Comparison of ENCODE assay signal across 11 cellular contexts in the genomic region with DNA sequence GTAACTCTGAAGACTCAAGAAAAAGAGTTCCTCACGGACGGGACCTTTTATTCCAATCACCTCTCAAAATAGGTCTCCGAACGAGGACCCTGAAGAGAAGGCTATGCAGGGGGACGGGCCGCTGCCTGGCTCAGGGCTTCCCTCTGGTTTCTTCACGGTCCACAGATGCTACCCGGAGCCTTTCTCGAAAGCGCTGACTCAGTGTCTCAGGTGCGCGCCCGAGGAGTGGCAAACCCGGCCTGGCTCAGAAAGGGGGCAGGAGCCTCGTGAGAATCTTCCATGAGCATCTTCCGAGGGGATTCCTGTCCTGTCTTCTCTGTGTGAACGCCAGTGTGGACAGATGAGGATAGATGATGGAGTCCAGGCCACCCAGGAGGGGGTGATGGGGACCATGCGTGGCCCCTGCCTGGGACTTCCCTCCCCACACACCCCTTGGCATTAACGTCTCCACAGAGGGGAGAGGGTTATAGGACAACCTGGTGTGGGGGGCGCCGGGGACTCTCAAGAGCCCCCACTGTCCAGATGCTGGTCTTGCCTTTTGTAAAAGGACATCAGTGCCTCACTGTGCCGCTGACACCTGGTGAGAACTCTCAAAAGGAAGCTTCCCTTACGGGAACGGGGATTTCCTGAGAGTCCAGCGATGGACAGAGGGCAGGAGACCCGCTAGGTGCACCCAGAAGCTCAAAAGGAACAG. TPM values are rescaled to one million over a fixed set of nuclear protein-coding genes. Genes with fewer than 3 reads are reported as not detected.
DNase-seq lines count a peak whose midpoint lies in the region; ATAC-seq and TF ChIP-seq lines count a peak whose summit lies in the region.
"Had no signal": no experiment of that assay in that cellular context is flagged by ENCODE, and none has a peak within 500 bp of the region (broad histone marks: within the 10 kb centered on the region; RNA-seq: fewer than 3 reads in every experiment).

No MANE protein-coding gene starts in this region.

- H3K36me3 Mint-ChIP-seq in activated naive CD4-positive, alpha-beta T cell treated with anti-CD3 and anti-CD28 coated beads, Interleukin-2, amount 50 U/mL, for 72 hours = peaks cover 26 to 27% of the 10 kb centered on the region in 2 donors
- peaks cover 7% of the 10 kb centered on the region for H3K36me3 Mint-ChIP-seq in mesothelial cell of epicardium

- ATAC-seq in activated naive CD4-positive, alpha-beta T cell treated with anti-CD3 and anti-CD28 coated beads, Interleukin-2, amount 50 U/mL, for 72 hours = no peak
- ATAC-seq in upper lobe of right lung (no peak), GM19324 (IDR thresholded peaks at IDR 0.05; ENCODE audit: low FRiP score, unreplicated experiment) (no peak)

- no peak for DNase-seq in cardiac muscle cell (ENCODE audit: low read depth in 1 of 2, low spot score in 1 of 2)
- no peak for DNase-seq in cardiac septum (ENCODE audit: low spot score)
- no peak for DNase-seq in activated naive CD4-positive, alpha-beta T cell treated with anti-CD3 and anti-CD28 coated beads, Interleukin-2, amount 50 U/mL, for 72 hours (ENCODE audit: low spot score in 2 of 2)
- no peak for DNase-seq in mesothelial cell of epicardium (ENCODE audit: low spot score in 2 of 2, unreplicated experiment in 2 of 2)
- DNase-seq in upper lobe of right lung = no peak
- DNase-seq in prostate gland (ENCODE audit: low spot score) = no peak
- no peak for DNase-seq in AG08396 (ENCODE audit: low spot score)
- DNase-seq: NK-92 treated with Interleukin-12 subunit alpha and Interleukin-12 subunit beta, amount 100 ng/mL, for 24 hours; stimulated activated CD4-positive, alpha-beta T cell treated with anti-CD3 and anti-CD28 coated beads, Interleukin-4, amount 100 ng/mL, for 1 hour had no signal

- TF ChIP-seq CTCF in cardiac muscle cell (IDR thresholded peaks at IDR 0.05; ENCODE audit: low read depth, low read length) = no peak
- no peak for TF ChIP-seq CTCF in mesothelial cell of epicardium (IDR thresholded peaks at IDR 0.05; ENCODE audit: unreplicated experiment)
- no peak for TF ChIP-seq CTCF in upper lobe of right lung (IDR thresholded peaks at IDR 0.05)
- TF ChIP-seq CTCF in prostate gland (IDR thresholded peaks at IDR 0.05) = no peak

- intact Hi-C loops in cardiac septum (cut with DNase I) (loop anchor here (2.0 kb wide), 1 partner anchor 16 kb away; a partner anchor contains a TSS), upper lobe of right lung (cut with DNase I) (no loop called here), prostate gland (cut with DNase I) (no loop called here)

- 87% methylated on average over 26 of the region's 26 CpGs for WGBS in prostate gland

- peak overlapping the region; percentile 90 to 99 for H3K27ac Mint-ChIP-seq in activated naive CD4-positive, alpha-beta T cell treated with anti-CD3 and anti-CD28 coated beads, Interleukin-2, amount 50 U/mL, for 72 hours
- peak overlapping the region; percentile 86 for H3K27ac Mint-ChIP-seq in mesothelial cell of epicardium

- H3K4me1 Mint-ChIP-seq in mesothelial cell of epicardium = peaks cover 21% of the 10 kb centered on the region

- H3K36me3 ChIP-seq in cardiac muscle cell (peaks cover 9% of the 10 kb centered on the region), upper lobe of right lung (peaks cover 15% of the 10 kb centered on the region), prostate gland (peaks cover 0 to 11% of the 10 kb centered on the region in 2 donors)

- no peaks in the 10 kb centered on the region for H3K9me3 Mint-ChIP-seq in activated naive CD4-positive, alpha-beta T cell treated with anti-CD3 and anti-CD28 coated beads, Interleukin-2, amount 50 U/mL, for 72 hours
- no peaks in the 10 kb centered on the region for H3K9me3 Mint-ChIP-seq in mesothelial cell of epicardium

- H3K27me3 Mint-ChIP-seq in mesothelial cell of epicardium (ENCODE audit: low read depth) = no peaks in the 10 kb centered on the region

- H3K4me3 ChIP-seq in cardiac muscle cell (no peak overlapping the region), upper lobe of right lung (no peak overlapping the region), prostate gland (no peak overlapping the region)

- H3K4me1 ChIP-seq in cardiac muscle cell (ENCODE audit: low read depth) (peaks cover 21% of the 10 kb centered on the region), upper lobe of right lung (peaks cover 49% of the 10 kb centered on the region), prostate gland (replicated peaks) (peaks cover 5% of the 10 kb centered on the region)

- TF ChIP-seq POLR2A in prostate gland (IDR thresholded peaks at IDR 0.05) = no peak

- H3K9me3 ChIP-seq in cardiac muscle cell (ENCODE audit: low read depth) = no peaks in the 10 kb centered on the region
- H3K9me3 ChIP-seq in upper lobe of right lung = no peaks in the 10 kb centered on the region
- no peaks in the 10 kb centered on the region for H3K9me3 ChIP-seq in prostate gland

- no peak overlapping the region for H3K4me3 Mint-ChIP-seq in mesothelial cell of epicardium

- H3K27ac ChIP-seq in cardiac muscle cell = peak overlapping the region; percentile 95
- H3K27ac ChIP-seq in upper lobe of right lung = peak overlapping the region; percentile 97
- H3K27ac ChIP-seq in prostate gland = peak overlapping the region in 1 of 2 donors; percentile 95
- H3K27ac ChIP-seq: C4-2B had no signal

- H3K27me3 ChIP-seq in cardiac muscle cell (no peaks in the 10 kb centered on the region), upper lobe of right lung (no peaks in the 10 kb centered on the region), prostate gland (replicated peaks; ENCODE audit: insufficient read depth) (no peaks in the 10 kb centered on the region)

RNA-seq across cellular contexts. Expression of a gene that starts 16.5 kb away (rescaled TPM):
- 446 and 493 TPM in 2 replicates for total RNA-seq in cardiac muscle cell
- polyA plus RNA-seq in cardiac muscle cell = 418 and 422 TPM in 2 replicates
- 83.8 TPM for total RNA-seq in cardiac septum
- total RNA-seq in activated naive CD4-positive, alpha-beta T cell treated with anti-CD3 and anti-CD28 coated beads, Interleukin-2, amount 50 U/mL, for 72 hours = 100 to 1,000 TPM; 280 to 379 TPM
- total RNA-seq in mesothelial cell of epicardium = 112 to 119 TPM (median 114 TPM) in 3 replicates
- total RNA-seq in upper lobe of right lung = 76.9 TPM
- 100 to 1,000 TPM; 157 to 215 TPM for total RNA-seq in prostate gland

RNA-seq across cellular contexts. Expression of a gene that starts 24.9 kb away (rescaled TPM):
- total RNA-seq in cardiac muscle cell (430 and 496 TPM in 2 replicates), cardiac septum (140 TPM), mesothelial cell of epicardium (274 to 284 TPM (median 276 TPM) in 3 replicates), upper lobe of right lung (204 TPM), prostate gland (100 to 1,000 TPM; 521 to 844 TPM)
- polyA plus RNA-seq in cardiac muscle cell = 262 and 265 TPM in 2 replicates
- 100 to 1,000 TPM; 213 to 255 TPM for total RNA-seq in activated naive CD4-positive, alpha-beta T cell treated with anti-CD3 and anti-CD28 coated beads, Interleukin-2, amount 50 U/mL, for 72 hours

RNA-seq across cellular contexts. Expression of a gene that starts 32.1 kb away (rescaled TPM):
- total RNA-seq in cardiac muscle cell = 2.3 and 3.2 TPM in 2 replicates
- 0.38 and 0.72 TPM in 2 replicates for polyA plus RNA-seq in cardiac muscle cell
- total RNA-seq in cardiac septum = 1.1 TPM
- total RNA-seq in activated naive CD4-positive, alpha-beta T cell treated with anti-CD3 and anti-CD28 coated beads, Interleukin-2, amount 50 U/mL, for 72 hours = 1 to 10 TPM in 1 of 2 donors, under 1 TPM in 1; 0.45 to 1.5 TPM
- total RNA-seq in mesothelial cell of epicardium = 14.8 to 17.1 TPM (median 16.8 TPM) in 3 replicates
- 4.9 TPM for total RNA-seq in upper lobe of right lung
- 10 to 100 TPM in 1 of 2 donors, 1 to 10 TPM in 1; 4.1 to 19.5 TPM for total RNA-seq in prostate gland

RNA-seq across cellular contexts. Expression of a gene that starts 34.0 kb away (rescaled TPM):
- total RNA-seq in cardiac muscle cell (19.6 and 19.7 TPM in 2 replicates), cardiac septum (45.5 TPM), mesothelial cell of epicardium (22.6 to 24.3 TPM (median 23.2 TPM) in 3 replicates), upper lobe of right lung (40.8 TPM), prostate gland (10 to 100 TPM; 18.0 to 37.3 TPM)
- polyA plus RNA-seq in cardiac muscle cell = 12.9 and 14.0 TPM in 2 replicates
- 10 to 100 TPM; 38.3 to 47.2 TPM for total RNA-seq in activated naive CD4-positive, alpha-beta T cell treated with anti-CD3 and anti-CD28 coated beads, Interleukin-2, amount 50 U/mL, for 72 hours
